7 cellular contexts compared by ENCODE assay signal in the genomic region with DNA sequence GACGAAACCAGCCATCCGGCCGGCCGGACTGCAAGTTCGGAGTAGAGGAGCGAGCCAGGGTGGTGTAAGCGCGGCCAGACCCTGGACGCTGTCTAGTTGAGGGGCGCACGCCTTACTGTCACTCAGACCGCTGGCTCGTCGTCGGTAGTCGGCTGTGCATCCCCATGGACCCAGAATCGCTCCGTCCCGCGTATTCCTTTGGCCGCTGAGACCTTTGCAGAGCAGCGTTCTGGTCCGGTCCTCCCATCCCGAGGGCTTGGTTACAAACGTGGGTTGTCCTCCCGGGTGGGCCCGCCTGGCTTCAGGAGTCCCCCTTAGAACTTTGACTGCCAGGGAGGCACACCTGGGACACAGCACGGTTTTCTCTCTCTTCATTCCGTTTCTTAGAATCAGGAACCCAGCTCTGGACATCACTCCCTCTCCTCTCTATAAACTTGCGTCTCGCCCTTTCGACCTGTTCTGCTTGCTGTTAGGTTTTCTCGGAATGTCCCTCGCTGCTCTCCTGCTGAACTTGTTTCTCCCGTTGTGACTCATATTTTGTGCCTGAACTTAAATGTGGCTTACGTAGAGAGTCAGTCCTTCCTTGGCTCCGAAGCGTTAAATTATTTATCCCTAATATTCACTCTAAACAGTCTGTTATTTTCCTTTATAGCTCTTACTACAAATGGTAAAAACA. TPM values are rescaled to one million over a fixed set of nuclear protein-coding genes. Genes with fewer than 3 reads are reported as not detected.
A peak's percentile ranks its signal among the peaks of the same experiment; 100 is the strongest.
DNase-seq lines count a peak whose midpoint lies in the region; ATAC-seq, FAIRE-seq and TF ChIP-seq lines count a peak whose summit lies in the region.

No MANE protein-coding gene starts in this region.

- H3K27ac ChIP-seq in HUES64 (ENCODE audit: low read depth, low read length) = peak overlapping the region; percentile 32; the same call in 1 of the 2 replicates

- H3K27me3 ChIP-seq in HUES64 (ENCODE audit: insufficient read depth, low read length) = peaks cover 29% of the 10 kb centered on the region

- DNase-seq in GM12891 (ENCODE audit: insufficient read length, low spot score) (peak; percentile 35), hepatic stellate cell (ENCODE audit: low spot score) (peak; percentile 45), skeletal muscle cell (ENCODE audit: low read depth) (no peak), NAMALWA (ENCODE audit: low spot score) (no peak)

- H3K36me3 Mint-ChIP-seq in activated naive CD8-positive, alpha-beta T cell = peaks cover 17% of the 10 kb centered on the region

- ATAC-seq in GM21576 (IDR thresholded peaks at IDR 0.05; ENCODE audit: unreplicated experiment) = peak; percentile 42

- peak overlapping the region; percentile 95 for H3K27ac Mint-ChIP-seq in activated naive CD8-positive, alpha-beta T cell

- FAIRE-seq in GM12891 (lab: Jason Lieb, UNC) = peak; percentile 31

- no peaks in the 10 kb centered on the region for H3K27me3 Mint-ChIP-seq in activated naive CD8-positive, alpha-beta T cell

- no peaks in the 10 kb centered on the region for H3K9me3 Mint-ChIP-seq in activated naive CD8-positive, alpha-beta T cell (ENCODE audit: low read depth)

- H3K4me1 ChIP-seq in HUES64 (ENCODE audit: insufficient read depth, low read length) = peaks cover 12% of the 10 kb centered on the region

- peak overlapping the region; percentile 88 for H3K4me3 ChIP-seq in HUES64 (ENCODE audit: low read length)
- peak overlapping the region; percentile 96 for H3K4me3 ChIP-seq in skeletal muscle cell (ENCODE audit: low read depth, low read length)

- H3K36me3 ChIP-seq in HUES64 (ENCODE audit: insufficient read depth, low read length) = peaks cover 24% of the 10 kb centered on the region

- H3K9ac ChIP-seq in HUES64 (ENCODE audit: low read depth, low read length) = peak overlapping the region; percentile 83

- H3K9me3 ChIP-seq in HUES64 (ENCODE audit: insufficient read depth, low read depth, low read length) = no peaks in the 10 kb centered on the region

- 4% methylated on average over 38 of the region's 38 CpGs for WGBS in HUES64

- no peak for TF ChIP-seq POLR2A in GM12891 (IDR thresholded peaks at IDR 0.05; ENCODE audit: low read depth, low read length)

- peaks cover 37% of the 10 kb centered on the region for H3K4me1 Mint-ChIP-seq in activated naive CD8-positive, alpha-beta T cell (ENCODE audit: low read depth)

- H3K4me3 Mint-ChIP-seq in activated naive CD8-positive, alpha-beta T cell = peak overlapping the region; percentile 99

TF ChIP-seq in GM12891, 5 proteins besides CTCF, POLR2A, EP300 and RAD21:
- TF ChIP-seq SPI1 (IDR thresholded peaks at IDR 0.05; ENCODE audit: low read depth, low read length) (no peak), POU2F2 (IDR thresholded peaks at IDR 0.05; ENCODE audit: low read depth, low read length) (no peak), TAF1 (IDR thresholded peaks at IDR 0.05; ENCODE audit: low read depth, low read length) (no peak), POLR2AphosphoS5 (IDR thresholded peaks at IDR 0.05; ENCODE audit: low read depth, low read length) (no peak), PAX5 (IDR thresholded peaks at IDR 0.05; ENCODE audit: insufficient read depth, low read length, severe bottlenecking) (no peak)
TF ChIP-seq in GM12891: peak in this region for 0.

RNA-seq across cellular contexts. Expression of gene PGM2, which starts 0.7 kb away (rescaled TPM):
- 19.3 TPM for polyA plus RNA-seq in GM12891 (2012; ENCODE audit: low read depth, missing spikeins)
- polyA plus RNA-seq in HUES64 (2013, experiment 1 of 2) = 15.2 TPM
- 14.9 TPM for polyA plus RNA-seq in HUES64 (2013, experiment 2 of 2)

Comparison
In these comparisons a context has a peak if more than half of its experiments do, and no peak if none do; other contexts are left out.
1. DNase-seq: peak in GM12891 (single experiment) and hepatic stellate cell (single experiment); none in skeletal muscle cell (single experiment) and NAMALWA (single experiment).